In genomic region chr19:50377051-50377441, GRCh38 we compare ENCODE assay signal across 3 cellular contexts.
TF ChIP-seq lines count a peak whose summit lies in the region.

No MANE protein-coding gene starts in this region.

TF ChIP-seq in A549, 52 proteins besides CTCF, POLR2A, EP300 and RAD21:
- TF ChIP-seq JUN (IDR thresholded peaks at IDR 0.05) (no peak), ELK1 (IDR thresholded peaks at IDR 0.05; ENCODE audit: low read depth, low read length) (no peak), MAZ (IDR thresholded peaks at IDR 0.05; ENCODE audit: borderline replicate concordance, low read depth, low read length) (no peak), NFE2L2 (conservative IDR thresholded peaks at IDR 0.05; ENCODE audit: low read length) (no peak)
- TF ChIP-seq, protein P1, sequence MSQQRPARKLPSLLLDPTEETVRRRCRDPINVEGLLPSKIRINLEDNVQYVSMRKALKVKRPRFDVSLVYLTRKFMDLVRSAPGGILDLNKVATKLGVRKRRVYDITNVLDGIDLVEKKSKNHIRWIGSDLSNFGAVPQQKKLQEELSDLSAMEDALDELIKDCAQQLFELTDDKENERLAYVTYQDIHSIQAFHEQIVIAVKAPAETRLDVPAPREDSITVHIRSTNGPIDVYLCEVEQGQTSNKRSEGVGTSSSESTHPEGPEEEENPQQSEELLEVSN (IDR thresholded peaks at IDR 0.05; ENCODE audit: borderline replicate concordance, low read depth), result no peak
TF ChIP-seq in A549: peak in this region for 0.

TF ChIP-seq in GM23338, 12 proteins besides CTCF, POLR2A, EP300 and RAD21 (continues in another document):
- TF ChIP-seq STAT1 (IDR thresholded peaks at IDR 0.05; ENCODE audit: unreplicated experiment) (no peak), ZNF462 (CRISPR knock-in tag; IDR thresholded peaks at IDR 0.05) (no peak), EZH2phosphoT487 (IDR thresholded peaks at IDR 0.05; ENCODE audit: unreplicated experiment) (no peak), JUNB (IDR thresholded peaks at IDR 0.05; ENCODE audit: unreplicated experiment) (no peak), EZH2 (IDR thresholded peaks at IDR 0.05; ENCODE audit: low read depth, unreplicated experiment) (no peak), POLR2AphosphoS5 (IDR thresholded peaks at IDR 0.05; ENCODE audit: low read depth) (no peak), ETS1 (IDR thresholded peaks at IDR 0.05) (no peak), NANOG (IDR thresholded peaks at IDR 0.05; ENCODE audit: borderline replicate concordance) (no peak)

TF ChIP-seq in HepG2, 621 proteins besides CTCF, POLR2A, EP300 and RAD21:
- TF ChIP-seq ZNF430 (CRISPR knock-in tag; IDR thresholded peaks at IDR 0.05) (0 out of 2 replicates have a peak, but pooled peaks have one; percentile 3), HNRNPUL1 (IDR thresholded peaks at IDR 0.05; ENCODE audit: low read depth, low read length) (no peak)
- TF ChIP-seq, protein P2, sequence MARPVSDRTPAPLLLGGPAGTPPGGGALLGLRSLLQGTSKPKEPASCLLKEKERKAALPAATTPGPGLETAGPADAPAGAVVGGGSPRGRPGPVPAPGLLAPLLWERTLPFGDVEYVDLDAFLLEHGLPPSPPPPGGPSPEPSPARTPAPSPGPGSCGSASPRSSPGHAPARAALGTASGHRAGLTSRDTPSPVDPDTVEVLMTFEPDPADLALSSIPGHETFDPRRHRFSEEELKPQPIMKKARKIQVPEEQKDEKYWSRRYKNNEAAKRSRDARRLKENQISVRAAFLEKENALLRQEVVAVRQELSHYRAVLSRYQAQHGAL (CRISPR knock-in tag; IDR thresholded peaks at IDR 0.05; ENCODE audit: not compliant biosample characterization), result no peak
